ENCODE assay signal across 8 cellular contexts in the genomic region with DNA sequence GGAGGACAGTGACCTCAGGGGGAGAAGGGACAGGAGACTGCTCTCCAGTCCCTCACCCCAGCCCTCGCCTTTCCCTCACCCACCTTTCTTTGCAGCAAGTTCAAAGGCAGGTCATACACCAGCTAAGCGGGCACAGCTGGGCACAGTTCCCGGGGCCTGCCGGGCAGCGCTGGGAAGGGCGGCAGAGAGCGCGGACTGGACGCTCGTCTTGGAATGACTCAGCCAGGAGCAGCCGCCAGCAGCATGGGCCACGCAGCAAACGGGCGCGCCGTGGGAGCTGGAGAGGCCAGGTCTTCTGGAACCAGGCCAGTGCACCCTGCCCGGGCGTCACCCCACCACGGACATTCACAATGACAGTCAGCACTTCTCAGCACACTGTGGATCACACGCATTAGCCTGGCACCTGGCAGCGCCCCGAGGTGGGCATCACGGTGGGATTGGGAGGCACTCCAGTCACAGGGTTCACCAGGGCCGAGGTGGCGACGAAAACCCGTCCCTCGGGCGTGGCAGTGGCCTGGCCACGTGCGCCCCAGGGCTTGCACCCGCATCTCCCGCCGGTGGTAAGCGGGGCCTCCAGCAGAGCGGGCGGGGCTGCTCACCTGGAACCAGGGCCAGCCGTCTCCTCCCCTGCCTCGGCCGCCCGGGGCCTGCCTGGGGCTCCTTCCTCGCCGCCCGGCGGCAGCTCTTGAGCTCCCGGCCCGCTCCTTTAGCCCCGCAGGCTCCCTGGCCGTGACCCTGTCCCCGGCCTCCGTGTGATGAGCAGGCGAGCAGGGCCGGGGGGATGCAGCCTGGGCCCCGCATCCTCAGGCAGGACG. TPM values are rescaled to one million over a fixed set of nuclear protein-coding genes. Genes with fewer than 3 reads are reported as not detected.
DNase-seq lines count a peak whose midpoint lies in the region; ATAC-seq and TF ChIP-seq lines count a peak whose summit lies in the region.

No MANE protein-coding gene starts in this region.

- no peaks in the 10 kb centered on the region for H3K36me3 ChIP-seq in ES-I3 (ENCODE audit: insufficient read depth, low read length)
- H3K36me3 ChIP-seq in left lung, result no peaks in the 10 kb centered on the region
- no peaks in the 10 kb centered on the region for H3K36me3 ChIP-seq in subcutaneous abdominal adipose tissue (ENCODE audit: control insufficient read depth in 5 of 5, insufficient read depth in 5 of 5, low read length in 5 of 5)

- intact Hi-C loops in left lung (cut with DNase I), result loop anchor here in 1 of 2 donors (5.0 to 10.0 kb wide), 3 partner anchors 103 to 859 kb away; no protein-coding TSS in a partner anchor

- peaks cover 5% of the 10 kb centered on the region; the same call in 1 of the 2 replicates for H3K4me1 ChIP-seq in ES-I3 (ENCODE audit: insufficient read depth, low read length)
- H3K4me1 ChIP-seq in left lung, result peaks cover 6 to 22% of the 10 kb centered on the region in 2 donors
- H3K4me1 ChIP-seq in subcutaneous abdominal adipose tissue (ENCODE audit: control insufficient read depth in 5 of 5, insufficient read depth in 5 of 5, low read length in 5 of 5), result peaks cover 2 to 32% (median 15%) of the 10 kb centered on the region in 5 donors

- no peaks in the 10 kb centered on the region for H3K9me3 ChIP-seq in ES-I3 (ENCODE audit: control insufficient read depth, insufficient read depth, low read length)
- H3K9me3 ChIP-seq in left lung, result no peaks in the 10 kb centered on the region
- no peaks in the 10 kb centered on the region for H3K9me3 ChIP-seq in subcutaneous abdominal adipose tissue (ENCODE audit: control insufficient read depth in 5 of 5, low read length in 5 of 5)

- H3K4me3 ChIP-seq in choroid plexus epithelial cell (ENCODE audit: low read depth, low read length) (peak overlapping the region; percentile 59), left lung (peak overlapping the region; percentile 39 to 56), subcutaneous abdominal adipose tissue (ENCODE audit: low read depth in 1 of 5, low read length in 5 of 5) (peak overlapping the region; percentile 44 to 70 (median 62))

- peaks cover 0 to 51% of the 10 kb centered on the region in 2 donors for H3K27me3 ChIP-seq in left lung
- peaks cover 0 to 5% (median 3%) of the 10 kb centered on the region in 5 donors for H3K27me3 ChIP-seq in subcutaneous abdominal adipose tissue (ENCODE audit: control insufficient read depth in 5 of 5, insufficient read depth in 4 of 5, low read length in 5 of 5)

- DNase-seq in NCI-H226 (peak; percentile 83), choroid plexus epithelial cell (ENCODE audit: low read depth) (peak; percentile 47), left lung (peak; percentile 79 to 92), amniotic stem cell (lab: John Stamatoyannopoulos, UW) (no peak), UCSD-AML1 (lab: John Stamatoyannopoulos, UW; ENCODE audit: unreplicated experiment) (no peak)

- ATAC-seq in GM21786 (IDR thresholded peaks at IDR 0.05; ENCODE audit: unreplicated experiment) (peak; percentile 15), left lung (peak; percentile 83)

- TF ChIP-seq CTCF in choroid plexus epithelial cell (conservative IDR thresholded peaks at IDR 0.05; ENCODE audit: low read depth, low read length) (no peak), left lung (IDR thresholded peaks at IDR 0.05) (no peak)

- H3K27ac ChIP-seq in left lung (peak overlapping the region; percentile 0 to 57), subcutaneous abdominal adipose tissue (ENCODE audit: low read depth, low read length) (no peak overlapping the region)

- H3K9ac ChIP-seq in ES-I3 (ENCODE audit: low read depth, low read length), result peak overlapping the region; percentile 8; the same call in 1 of the 2 replicates
- H3K9ac ChIP-seq in subcutaneous abdominal adipose tissue (ENCODE audit: low read length in 5 of 5), result peak overlapping the region in 4 of 5 donors; percentile 10 to 73 (median 58)

RNA-seq across cellular contexts. Expression of a gene that starts 29.0 kb away (rescaled TPM):
- total RNA-seq in left lung, result 10 to 100 TPM in 1 of 2 donors, 1 to 10 TPM in 1; 9.3 to 23.6 TPM

RNA-seq across cellular contexts. Expression of a gene that starts 50.8 kb away (rescaled TPM):
- 10 to 100 TPM in 1 of 2 donors, 1 to 10 TPM in 1; 5.2 to 10.4 TPM for total RNA-seq in left lung

Comparison
In these comparisons a context has a peak if more than half of its experiments do, and no peak if none do; other contexts are left out.
1. DNase-seq: peak in NCI-H226 (single experiment), choroid plexus epithelial cell (single experiment) and left lung (2 of 2); none in amniotic stem cell (single experiment) and UCSD-AML1 (single experiment).
2. Peak in every context shown above with its lines, with median percentiles within 50 percentile points of each other: H3K4me3 ChIP-seq.